ENCODE assay signal across 1 cellular context in the genomic region with DNA sequence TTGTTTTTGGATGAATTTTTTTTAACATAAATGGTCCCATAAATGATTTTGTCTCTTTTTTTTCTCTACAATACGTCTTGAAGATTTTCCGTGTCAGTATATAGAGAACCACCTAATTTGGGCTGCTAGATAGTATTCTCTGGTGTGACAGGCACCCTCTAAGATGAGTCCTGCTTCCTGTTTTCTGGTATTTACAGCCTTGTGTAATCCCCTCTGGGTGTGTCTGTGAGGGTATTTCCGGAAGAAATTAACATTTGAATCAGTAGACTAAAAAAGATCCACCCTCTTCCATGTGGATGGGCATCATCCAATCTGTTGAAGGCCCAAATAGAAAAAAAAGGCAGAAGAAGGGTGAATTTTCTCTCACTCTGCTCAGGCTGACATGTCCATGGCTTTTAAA.
TF ChIP-seq lines count a peak whose summit lies in the region.

No MANE protein-coding gene starts in this region.

TF ChIP-seq in H1, 55 proteins besides CTCF, POLR2A, EP300 and RAD21 (continued from another document):
- TF ChIP-seq, protein P1, sequence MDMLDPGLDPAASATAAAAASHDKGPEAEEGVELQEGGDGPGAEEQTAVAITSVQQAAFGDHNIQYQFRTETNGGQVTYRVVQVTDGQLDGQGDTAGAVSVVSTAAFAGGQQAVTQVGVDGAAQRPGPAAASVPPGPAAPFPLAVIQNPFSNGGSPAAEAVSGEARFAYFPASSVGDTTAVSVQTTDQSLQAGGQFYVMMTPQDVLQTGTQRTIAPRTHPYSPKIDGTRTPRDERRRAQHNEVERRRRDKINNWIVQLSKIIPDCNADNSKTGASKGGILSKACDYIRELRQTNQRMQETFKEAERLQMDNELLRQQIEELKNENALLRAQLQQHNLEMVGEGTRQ (IDR thresholded peaks at IDR 0.05; ENCODE audit: low read length), result no peak
- TF ChIP-seq TAF1 (IDR thresholded peaks at IDR 0.05; ENCODE audit: low read depth, low read length), result no peak
- TF ChIP-seq CEBPB (IDR thresholded peaks at IDR 0.05; ENCODE audit: low read depth, low read length), result peak; percentile 26; the same call in 1 of the 2 replicates
- TF ChIP-seq SIX5 (IDR thresholded peaks at IDR 0.05; ENCODE audit: low read depth, low read length), result no peak
- TF ChIP-seq POU5F1 (IDR thresholded peaks at IDR 0.05; ENCODE audit: low read depth, low read length), result no peak
- no peak for TF ChIP-seq BACH1 (IDR thresholded peaks at IDR 0.05; ENCODE audit: low read length)
- no peak for TF ChIP-seq SIRT6 (IDR thresholded peaks at IDR 0.05; ENCODE audit: low read length)
- TF ChIP-seq SRF (IDR thresholded peaks at IDR 0.05; ENCODE audit: low read depth, low read length), result 0 out of 2 replicates have a peak, but pooled peaks have one; percentile 15
- no peak for TF ChIP-seq CTBP2 (IDR thresholded peaks at IDR 0.05; ENCODE audit: borderline replicate concordance, insufficient read depth, insufficient read length, low read length)
